ENCODE assay signal across 3 cellular contexts in the genomic region with DNA sequence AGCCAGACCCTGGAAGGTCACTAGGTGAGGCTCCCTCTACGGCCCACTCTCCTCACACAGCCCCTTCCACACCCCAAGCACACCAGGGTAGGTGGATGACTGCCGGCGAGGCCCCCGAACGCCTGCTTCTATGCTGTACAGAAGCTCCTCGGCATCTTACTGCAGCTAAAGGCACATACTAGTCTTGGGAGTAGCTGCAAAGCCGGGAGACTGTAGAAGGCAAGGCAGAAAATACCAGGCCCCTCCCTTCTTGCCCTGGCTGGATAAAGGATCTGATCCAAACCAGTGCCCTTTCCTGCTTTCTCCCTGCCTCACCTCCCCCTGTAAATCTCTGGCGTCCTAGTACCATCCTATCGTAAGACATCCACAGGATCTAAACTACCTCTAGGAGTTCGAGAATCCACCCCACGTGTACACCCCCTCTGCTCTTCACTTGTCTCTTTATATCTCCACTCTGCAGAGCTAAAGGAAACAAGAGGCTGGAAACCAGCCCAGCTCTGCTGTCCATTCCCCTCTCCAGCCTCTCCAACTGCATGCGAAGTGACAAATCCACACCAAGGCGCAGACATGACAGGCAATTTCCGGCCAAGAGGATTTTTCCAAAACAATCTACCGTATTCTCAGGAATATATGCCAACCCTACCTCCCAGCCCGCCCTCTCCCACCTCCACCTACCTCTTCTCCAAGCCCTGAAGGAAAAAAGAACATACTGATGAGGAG.
TF ChIP-seq lines count a peak whose summit lies in the region.

No MANE protein-coding gene starts in this region.

TF ChIP-seq in HEK293, 187 proteins besides CTCF, POLR2A, EP300 and RAD21 (continues in another document):
- TF ChIP-seq, protein P1, sequence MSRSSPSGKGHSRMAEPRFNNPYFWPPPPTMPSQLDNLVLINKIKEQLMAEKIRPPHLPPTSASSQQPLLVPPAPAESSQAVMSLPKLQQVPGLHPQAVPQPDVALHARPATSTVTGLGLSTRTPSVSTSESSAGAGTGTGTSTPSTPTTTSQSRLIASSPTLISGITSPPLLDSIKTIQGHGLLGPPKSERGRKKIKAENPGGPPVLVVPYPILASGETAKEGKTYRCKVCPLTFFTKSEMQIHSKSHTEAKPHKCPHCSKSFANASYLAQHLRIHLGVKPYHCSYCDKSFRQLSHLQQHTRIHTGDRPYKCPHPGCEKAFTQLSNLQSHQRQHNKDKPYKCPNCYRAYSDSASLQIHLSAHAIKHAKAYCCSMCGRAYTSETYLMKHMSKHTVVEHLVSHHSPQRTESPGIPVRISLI (tag by site-specific recombination; IDR thresholded peaks at IDR 0.05) = no peak
- TF ChIP-seq, protein P2, sequence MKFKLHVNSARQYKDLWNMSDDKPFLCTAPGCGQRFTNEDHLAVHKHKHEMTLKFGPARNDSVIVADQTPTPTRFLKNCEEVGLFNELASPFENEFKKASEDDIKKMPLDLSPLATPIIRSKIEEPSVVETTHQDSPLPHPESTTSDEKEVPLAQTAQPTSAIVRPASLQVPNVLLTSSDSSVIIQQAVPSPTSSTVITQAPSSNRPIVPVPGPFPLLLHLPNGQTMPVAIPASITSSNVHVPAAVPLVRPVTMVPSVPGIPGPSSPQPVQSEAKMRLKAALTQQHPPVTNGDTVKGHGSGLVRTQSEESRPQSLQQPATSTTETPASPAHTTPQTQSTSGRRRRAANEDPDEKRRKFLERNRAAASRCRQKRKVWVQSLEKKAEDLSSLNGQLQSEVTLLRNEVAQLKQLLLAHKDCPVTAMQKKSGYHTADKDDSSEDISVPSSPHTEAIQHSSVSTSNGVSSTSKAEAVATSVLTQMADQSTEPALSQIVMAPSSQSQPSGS (tag by site-specific recombination; IDR thresholded peaks at IDR 0.05; ENCODE audit: low read depth) = no peak
- TF ChIP-seq, protein P3, sequence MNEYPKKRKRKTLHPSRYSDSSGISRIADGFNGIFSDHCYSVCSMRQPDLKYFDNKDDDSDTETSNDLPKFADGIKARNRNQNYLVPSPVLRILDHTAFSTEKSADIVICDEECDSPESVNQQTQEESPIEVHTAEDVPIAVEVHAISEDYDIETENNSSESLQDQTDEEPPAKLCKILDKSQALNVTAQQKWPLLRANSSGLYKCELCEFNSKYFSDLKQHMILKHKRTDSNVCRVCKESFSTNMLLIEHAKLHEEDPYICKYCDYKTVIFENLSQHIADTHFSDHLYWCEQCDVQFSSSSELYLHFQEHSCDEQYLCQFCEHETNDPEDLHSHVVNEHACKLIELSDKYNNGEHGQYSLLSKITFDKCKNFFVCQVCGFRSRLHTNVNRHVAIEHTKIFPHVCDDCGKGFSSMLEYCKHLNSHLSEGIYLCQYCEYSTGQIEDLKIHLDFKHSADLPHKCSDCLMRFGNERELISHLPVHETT (tag by site-specific recombination; IDR thresholded peaks at IDR 0.05) = no peak
- peak; percentile 78; the same call in 1 of the 2 replicates for TF ChIP-seq ZNF394 (tag by site-specific recombination; IDR thresholded peaks at IDR 0.05; ENCODE audit: borderline replicate concordance)
- no peak for TF ChIP-seq ZNF621 (tag by site-specific recombination; IDR thresholded peaks at IDR 0.05)
- TF ChIP-seq ZNF596 (tag by site-specific recombination; IDR thresholded peaks at IDR 0.05) = no peak
- no peak for TF ChIP-seq ZNF391 (tag by site-specific recombination; IDR thresholded peaks at IDR 0.05; ENCODE audit: borderline replicate concordance, low read depth)
- no peak for TF ChIP-seq ZNF521 (tag by site-specific recombination; IDR thresholded peaks at IDR 0.05)
- TF ChIP-seq ZNF600 (tag by site-specific recombination; IDR thresholded peaks at IDR 0.05) = peak; percentile 97
- TF ChIP-seq ZNF274 (IDR thresholded peaks at IDR 0.05; ENCODE audit: low read length) = no peak
- TF ChIP-seq ZNF274 (tag by site-specific recombination; IDR thresholded peaks at IDR 0.05; ENCODE audit: borderline replicate concordance) = no peak
- TF ChIP-seq ZNF624 (tag by site-specific recombination; IDR thresholded peaks at IDR 0.05) = no peak
- TF ChIP-seq ZBTB17 (tag by site-specific recombination; IDR thresholded peaks at IDR 0.05) = peak; percentile 89
- TF ChIP-seq ZBTB48 (tag by site-specific recombination; IDR thresholded peaks at IDR 0.05) = no peak
- no peak for TF ChIP-seq ZNF654 (tag by site-specific recombination; IDR thresholded peaks at IDR 0.05; ENCODE audit: low read depth)
- TF ChIP-seq ZNF214 (tag by site-specific recombination; IDR thresholded peaks at IDR 0.05; ENCODE audit: borderline replicate concordance) = no peak
- TF ChIP-seq ZSCAN16 (tag by site-specific recombination; IDR thresholded peaks at IDR 0.05) = no peak

TF ChIP-seq in SK-N-SH, 30 proteins besides CTCF, POLR2A, EP300 and RAD21 (continues in another document):
- TF ChIP-seq ELF1 (IDR thresholded peaks at IDR 0.05) (no peak), FOXM1 (IDR thresholded peaks at IDR 0.05; ENCODE audit: low read depth) (peak; percentile 21; the same call in 1 of the 2 replicates), NRF1 (IDR thresholded peaks at IDR 0.05; ENCODE audit: low read depth, low read length) (no peak), NFIC (IDR thresholded peaks at IDR 0.05; ENCODE audit: borderline replicate concordance) (peak; percentile 60; the same call in 1 of the 2 replicates), TCF12 (IDR thresholded peaks at IDR 0.05) (peak; percentile 69), POLR2AphosphoS5 (IDR thresholded peaks at IDR 0.05; ENCODE audit: low read depth, low read length) (peak; percentile 18; the same call in 1 of the 2 replicates), JUND (IDR thresholded peaks at IDR 0.05) (peak; percentile 35; the same call in 1 of the 2 replicates), RFX5 (IDR thresholded peaks at IDR 0.05; ENCODE audit: low read length) (no peak), TAF1 (IDR thresholded peaks at IDR 0.05; ENCODE audit: borderline replicate concordance, low read depth, low read length) (peak; percentile 45; the same call in 1 of the 2 replicates), SMC3 (IDR thresholded peaks at IDR 0.05; ENCODE audit: low read depth, low read length) (no peak), YY1 (IDR thresholded peaks at IDR 0.05; ENCODE audit: low read depth) (peak; percentile 64; the same call in 1 of the 2 replicates), MXI1 (IDR thresholded peaks at IDR 0.05; ENCODE audit: low read depth, low read length) (peak; percentile 72)
- TF ChIP-seq, protein P4, sequence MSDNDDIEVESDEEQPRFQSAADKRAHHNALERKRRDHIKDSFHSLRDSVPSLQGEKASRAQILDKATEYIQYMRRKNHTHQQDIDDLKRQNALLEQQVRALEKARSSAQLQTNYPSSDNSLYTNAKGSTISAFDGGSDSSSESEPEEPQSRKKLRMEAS (IDR thresholded peaks at IDR 0.05; ENCODE audit: low read depth) = peak; percentile 78
- TF ChIP-seq, protein P5, sequence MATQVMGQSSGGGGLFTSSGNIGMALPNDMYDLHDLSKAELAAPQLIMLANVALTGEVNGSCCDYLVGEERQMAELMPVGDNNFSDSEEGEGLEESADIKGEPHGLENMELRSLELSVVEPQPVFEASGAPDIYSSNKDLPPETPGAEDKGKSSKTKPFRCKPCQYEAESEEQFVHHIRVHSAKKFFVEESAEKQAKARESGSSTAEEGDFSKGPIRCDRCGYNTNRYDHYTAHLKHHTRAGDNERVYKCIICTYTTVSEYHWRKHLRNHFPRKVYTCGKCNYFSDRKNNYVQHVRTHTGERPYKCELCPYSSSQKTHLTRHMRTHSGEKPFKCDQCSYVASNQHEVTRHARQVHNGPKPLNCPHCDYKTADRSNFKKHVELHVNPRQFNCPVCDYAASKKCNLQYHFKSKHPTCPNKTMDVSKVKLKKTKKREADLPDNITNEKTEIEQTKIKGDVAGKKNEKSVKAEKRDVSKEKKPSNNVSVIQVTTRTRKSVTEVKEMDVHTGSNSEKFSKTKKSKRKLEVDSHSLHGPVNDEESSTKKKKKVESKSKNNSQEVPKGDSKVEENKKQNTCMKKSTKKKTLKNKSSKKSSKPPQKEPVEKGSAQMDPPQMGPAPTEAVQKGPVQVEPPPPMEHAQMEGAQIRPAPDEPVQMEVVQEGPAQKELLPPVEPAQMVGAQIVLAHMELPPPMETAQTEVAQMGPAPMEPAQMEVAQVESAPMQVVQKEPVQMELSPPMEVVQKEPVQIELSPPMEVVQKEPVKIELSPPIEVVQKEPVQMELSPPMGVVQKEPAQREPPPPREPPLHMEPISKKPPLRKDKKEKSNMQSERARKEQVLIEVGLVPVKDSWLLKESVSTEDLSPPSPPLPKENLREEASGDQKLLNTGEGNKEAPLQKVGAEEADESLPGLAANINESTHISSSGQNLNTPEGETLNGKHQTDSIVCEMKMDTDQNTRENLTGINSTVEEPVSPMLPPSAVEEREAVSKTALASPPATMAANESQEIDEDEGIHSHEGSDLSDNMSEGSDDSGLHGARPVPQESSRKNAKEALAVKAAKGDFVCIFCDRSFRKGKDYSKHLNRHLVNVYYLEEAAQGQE (IDR thresholded peaks at IDR 0.05; ENCODE audit: low read depth, low read length) = 0 out of 2 replicates have a peak, but pooled peaks have one; percentile 57
- TF ChIP-seq, protein P6, sequence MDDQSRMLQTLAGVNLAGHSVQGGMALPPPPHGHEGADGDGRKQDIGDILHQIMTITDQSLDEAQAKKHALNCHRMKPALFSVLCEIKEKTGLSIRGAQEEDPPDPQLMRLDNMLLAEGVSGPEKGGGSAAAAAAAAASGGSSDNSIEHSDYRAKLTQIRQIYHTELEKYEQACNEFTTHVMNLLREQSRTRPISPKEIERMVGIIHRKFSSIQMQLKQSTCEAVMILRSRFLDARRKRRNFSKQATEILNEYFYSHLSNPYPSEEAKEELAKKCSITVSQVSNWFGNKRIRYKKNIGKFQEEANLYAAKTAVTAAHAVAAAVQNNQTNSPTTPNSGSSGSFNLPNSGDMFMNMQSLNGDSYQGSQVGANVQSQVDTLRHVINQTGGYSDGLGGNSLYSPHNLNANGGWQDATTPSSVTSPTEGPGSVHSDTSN (IDR thresholded peaks at IDR 0.05) = peak; percentile 84
- TF ChIP-seq, protein P7, sequence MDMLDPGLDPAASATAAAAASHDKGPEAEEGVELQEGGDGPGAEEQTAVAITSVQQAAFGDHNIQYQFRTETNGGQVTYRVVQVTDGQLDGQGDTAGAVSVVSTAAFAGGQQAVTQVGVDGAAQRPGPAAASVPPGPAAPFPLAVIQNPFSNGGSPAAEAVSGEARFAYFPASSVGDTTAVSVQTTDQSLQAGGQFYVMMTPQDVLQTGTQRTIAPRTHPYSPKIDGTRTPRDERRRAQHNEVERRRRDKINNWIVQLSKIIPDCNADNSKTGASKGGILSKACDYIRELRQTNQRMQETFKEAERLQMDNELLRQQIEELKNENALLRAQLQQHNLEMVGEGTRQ (IDR thresholded peaks at IDR 0.05; ENCODE audit: borderline replicate concordance, low read depth, low read length) = no peak

TF ChIP-seq in H1, 55 proteins besides CTCF, POLR2A, EP300 and RAD21:
- TF ChIP-seq, protein P8, sequence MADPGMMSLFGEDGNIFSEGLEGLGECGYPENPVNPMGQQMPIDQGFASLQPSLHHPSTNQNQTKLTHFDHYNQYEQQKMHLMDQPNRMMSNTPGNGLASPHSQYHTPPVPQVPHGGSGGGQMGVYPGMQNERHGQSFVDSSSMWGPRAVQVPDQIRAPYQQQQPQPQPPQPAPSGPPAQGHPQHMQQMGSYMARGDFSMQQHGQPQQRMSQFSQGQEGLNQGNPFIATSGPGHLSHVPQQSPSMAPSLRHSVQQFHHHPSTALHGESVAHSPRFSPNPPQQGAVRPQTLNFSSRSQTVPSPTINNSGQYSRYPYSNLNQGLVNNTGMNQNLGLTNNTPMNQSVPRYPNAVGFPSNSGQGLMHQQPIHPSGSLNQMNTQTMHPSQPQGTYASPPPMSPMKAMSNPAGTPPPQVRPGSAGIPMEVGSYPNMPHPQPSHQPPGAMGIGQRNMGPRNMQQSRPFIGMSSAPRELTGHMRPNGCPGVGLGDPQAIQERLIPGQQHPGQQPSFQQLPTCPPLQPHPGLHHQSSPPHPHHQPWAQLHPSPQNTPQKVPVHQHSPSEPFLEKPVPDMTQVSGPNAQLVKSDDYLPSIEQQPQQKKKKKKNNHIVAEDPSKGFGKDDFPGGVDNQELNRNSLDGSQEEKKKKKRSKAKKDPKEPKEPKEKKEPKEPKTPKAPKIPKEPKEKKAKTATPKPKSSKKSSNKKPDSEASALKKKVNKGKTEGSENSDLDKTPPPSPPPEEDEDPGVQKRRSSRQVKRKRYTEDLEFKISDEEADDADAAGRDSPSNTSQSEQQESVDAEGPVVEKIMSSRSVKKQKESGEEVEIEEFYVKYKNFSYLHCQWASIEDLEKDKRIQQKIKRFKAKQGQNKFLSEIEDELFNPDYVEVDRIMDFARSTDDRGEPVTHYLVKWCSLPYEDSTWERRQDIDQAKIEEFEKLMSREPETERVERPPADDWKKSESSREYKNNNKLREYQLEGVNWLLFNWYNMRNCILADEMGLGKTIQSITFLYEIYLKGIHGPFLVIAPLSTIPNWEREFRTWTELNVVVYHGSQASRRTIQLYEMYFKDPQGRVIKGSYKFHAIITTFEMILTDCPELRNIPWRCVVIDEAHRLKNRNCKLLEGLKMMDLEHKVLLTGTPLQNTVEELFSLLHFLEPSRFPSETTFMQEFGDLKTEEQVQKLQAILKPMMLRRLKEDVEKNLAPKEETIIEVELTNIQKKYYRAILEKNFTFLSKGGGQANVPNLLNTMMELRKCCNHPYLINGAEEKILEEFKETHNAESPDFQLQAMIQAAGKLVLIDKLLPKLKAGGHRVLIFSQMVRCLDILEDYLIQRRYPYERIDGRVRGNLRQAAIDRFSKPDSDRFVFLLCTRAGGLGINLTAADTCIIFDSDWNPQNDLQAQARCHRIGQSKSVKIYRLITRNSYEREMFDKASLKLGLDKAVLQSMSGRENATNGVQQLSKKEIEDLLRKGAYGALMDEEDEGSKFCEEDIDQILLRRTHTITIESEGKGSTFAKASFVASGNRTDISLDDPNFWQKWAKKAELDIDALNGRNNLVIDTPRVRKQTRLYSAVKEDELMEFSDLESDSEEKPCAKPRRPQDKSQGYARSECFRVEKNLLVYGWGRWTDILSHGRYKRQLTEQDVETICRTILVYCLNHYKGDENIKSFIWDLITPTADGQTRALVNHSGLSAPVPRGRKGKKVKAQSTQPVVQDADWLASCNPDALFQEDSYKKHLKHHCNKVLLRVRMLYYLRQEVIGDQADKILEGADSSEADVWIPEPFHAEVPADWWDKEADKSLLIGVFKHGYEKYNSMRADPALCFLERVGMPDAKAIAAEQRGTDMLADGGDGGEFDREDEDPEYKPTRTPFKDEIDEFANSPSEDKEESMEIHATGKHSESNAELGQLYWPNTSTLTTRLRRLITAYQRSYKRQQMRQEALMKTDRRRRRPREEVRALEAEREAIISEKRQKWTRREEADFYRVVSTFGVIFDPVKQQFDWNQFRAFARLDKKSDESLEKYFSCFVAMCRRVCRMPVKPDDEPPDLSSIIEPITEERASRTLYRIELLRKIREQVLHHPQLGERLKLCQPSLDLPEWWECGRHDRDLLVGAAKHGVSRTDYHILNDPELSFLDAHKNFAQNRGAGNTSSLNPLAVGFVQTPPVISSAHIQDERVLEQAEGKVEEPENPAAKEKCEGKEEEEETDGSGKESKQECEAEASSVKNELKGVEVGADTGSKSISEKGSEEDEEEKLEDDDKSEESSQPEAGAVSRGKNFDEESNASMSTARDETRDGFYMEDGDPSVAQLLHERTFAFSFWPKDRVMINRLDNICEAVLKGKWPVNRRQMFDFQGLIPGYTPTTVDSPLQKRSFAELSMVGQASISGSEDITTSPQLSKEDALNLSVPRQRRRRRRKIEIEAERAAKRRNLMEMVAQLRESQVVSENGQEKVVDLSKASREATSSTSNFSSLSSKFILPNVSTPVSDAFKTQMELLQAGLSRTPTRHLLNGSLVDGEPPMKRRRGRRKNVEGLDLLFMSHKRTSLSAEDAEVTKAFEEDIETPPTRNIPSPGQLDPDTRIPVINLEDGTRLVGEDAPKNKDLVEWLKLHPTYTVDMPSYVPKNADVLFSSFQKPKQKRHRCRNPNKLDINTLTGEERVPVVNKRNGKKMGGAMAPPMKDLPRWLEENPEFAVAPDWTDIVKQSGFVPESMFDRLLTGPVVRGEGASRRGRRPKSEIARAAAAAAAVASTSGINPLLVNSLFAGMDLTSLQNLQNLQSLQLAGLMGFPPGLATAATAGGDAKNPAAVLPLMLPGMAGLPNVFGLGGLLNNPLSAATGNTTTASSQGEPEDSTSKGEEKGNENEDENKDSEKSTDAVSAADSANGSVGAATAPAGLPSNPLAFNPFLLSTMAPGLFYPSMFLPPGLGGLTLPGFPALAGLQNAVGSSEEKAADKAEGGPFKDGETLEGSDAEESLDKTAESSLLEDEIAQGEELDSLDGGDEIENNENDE (IDR thresholded peaks at IDR 0.05; ENCODE audit: insufficient replicate concordance, low read length) = peak; percentile 95
- no peak for TF ChIP-seq SRF (IDR thresholded peaks at IDR 0.05; ENCODE audit: low read depth, low read length)
